In the genomic region with DNA sequence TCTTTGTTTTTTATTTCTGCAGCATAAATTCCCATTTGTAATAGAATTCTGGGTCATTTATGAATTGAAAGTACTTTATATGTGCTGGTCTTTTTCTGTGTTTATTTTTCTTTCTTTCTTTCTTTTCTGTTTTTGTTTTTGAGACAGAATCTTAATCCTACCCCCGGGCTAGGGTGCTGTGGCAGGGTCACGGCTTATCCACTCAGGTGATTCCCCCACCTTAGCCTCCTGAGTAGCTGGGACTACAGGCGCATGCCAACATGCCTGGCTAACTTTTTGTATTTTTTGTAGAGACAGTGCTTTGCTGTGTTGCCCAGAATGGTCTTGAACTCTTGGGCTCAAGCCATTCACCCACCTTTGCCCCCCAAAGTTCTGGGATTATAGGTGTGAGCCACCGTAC, we compare ENCODE assay signal across 1 cellular context.
A peak's percentile ranks its signal among the peaks of the same experiment; 100 is the strongest.
TF ChIP-seq lines count a peak whose summit lies in the region.

No MANE protein-coding gene starts in this region.

TF ChIP-seq in HEK293, 187 proteins besides CTCF, POLR2A, EP300 and RAD21:
- TF ChIP-seq ZNF416 (tag by site-specific recombination; IDR thresholded peaks at IDR 0.05) (no peak), ZNF112 (tag by site-specific recombination; IDR thresholded peaks at IDR 0.05) (no peak), ZBTB1 (tag by site-specific recombination; IDR thresholded peaks at IDR 0.05) (no peak), ZBTB20 (tag by site-specific recombination; IDR thresholded peaks at IDR 0.05) (peak; percentile 43; the same call in 1 of the 2 replicates), FEZF1 (tag by site-specific recombination; IDR thresholded peaks at IDR 0.05) (peak; percentile 33; the same call in 1 of the 2 replicates)
TF ChIP-seq in HEK293: peak in this region for 2.
